Comparison of ENCODE assay signal across 21 cellular contexts in genomic region chr2:176685908-176686307, GRCh38.
"Had no signal": no experiment of that assay in that cellular context is flagged by ENCODE, and none has a peak within 500 bp of the region (broad histone marks: within the 10 kb centered on the region; RNA-seq: fewer than 3 reads in every experiment).

No MANE protein-coding gene starts in this region.

- H3K4me3 Mint-ChIP-seq: activated B cell treated with CpG ODN at 0.5 μM for 24 hours; activated CD8-positive, alpha-beta T cell treated with anti-CD3 and anti-CD28 coated beads, Interleukin-2, amount 10 ng/mL, durations not matched to agents 7 days and 5 days; activated naive CD8-positive, alpha-beta T cell treated with anti-CD3 and anti-CD28 coated beads for 36 hours; activated T-cell treated with anti-CD3 and anti-CD28 coated beads, Interleukin-2, amount 50 U/mL, for 72 hours; dendritic cell treated with granulocyte-macrophage colony-stimulating factor and Interleukin-4, amounts not matched to agents 40 ng/mL and 50 ng/mL, for 4 days; neural crest cell had no signal

- H3K4me1 ChIP-seq: psoas muscle, thyroid gland, vagina had no signal

- H3K4me1 Mint-ChIP-seq: activated B cell treated with CpG ODN at 0.5 μM for 24 hours; activated naive CD8-positive, alpha-beta T cell treated with anti-CD3 and anti-CD28 coated beads for 36 hours; neural crest cell had no signal

- ATAC-seq: activated CD8-positive, alpha-beta T cell treated with anti-CD3 and anti-CD28 coated beads, Interleukin-2, amount 10 ng/mL, durations not matched to agents 7 days and 5 days; activated T-cell treated with anti-CD3 and anti-CD28 coated beads, Interleukin-2, amount 50 U/mL, for 72 hours; left ventricle myocardium superior; psoas muscle had no signal

- H3K27ac Mint-ChIP-seq: activated B cell treated with CpG ODN at 0.5 μM for 24 hours; activated CD8-positive, alpha-beta T cell treated with anti-CD3 and anti-CD28 coated beads, Interleukin-2, amount 10 ng/mL, durations not matched to agents 7 days and 5 days; activated naive CD8-positive, alpha-beta T cell treated with anti-CD3 and anti-CD28 coated beads for 36 hours; activated T-cell treated with anti-CD3 and anti-CD28 coated beads, Interleukin-2, amount 50 U/mL, for 72 hours; dendritic cell treated with granulocyte-macrophage colony-stimulating factor and Interleukin-4, amounts not matched to agents 40 ng/mL and 50 ng/mL, for 4 days had no signal

- DNase-seq: activated B cell treated with CpG ODN at 0.5 μM for 24 hours; activated CD4-positive, alpha-beta T cell treated with anti-CD3 and anti-CD28 coated beads for 48 hours; activated CD8-positive, alpha-beta memory T cell treated with anti-CD3 and anti-CD28 coated beads, Interleukin-2, amount 50 U/mL, for 4 hours; activated CD8-positive, alpha-beta T cell treated with anti-CD3 and anti-CD28 coated beads, Interleukin-2, amount 10 ng/mL, durations not matched to agents 7 days and 5 days; activated gamma-delta T cell; activated naive CD8-positive, alpha-beta T cell treated with anti-CD3 and anti-CD28 coated beads for 36 hours; activated T-cell treated with anti-CD3 and anti-CD28 coated beads, Interleukin-2, amount 50 U/mL, for 72 hours; anterior cingulate cortex; brain microvascular endothelial cell; effector memory CD4-positive, alpha-beta T cell; left ventricle myocardium superior; mesendoderm; psoas muscle; sigmoid colon; stimulated activated CD4-positive, alpha-beta T cell treated with anti-CD3 and anti-CD28 coated beads, Interleukin-12 subunit alpha, Interleukin-12 subunit beta, amount 100 ng/mL, for 4 hours; stimulated activated CD4-positive, alpha-beta T cell treated with anti-CD3 and anti-CD28 coated beads, Interleukin-2, amount 100 ng/mL, for 24 hours; SW 1271; thyroid gland had no signal

- H3K27me3 ChIP-seq: brain microvascular endothelial cell, sigmoid colon, thyroid gland, vagina had no signal

- H3K9me3 ChIP-seq: psoas muscle, sigmoid colon, thyroid gland, vagina had no signal

- H3K9me3 Mint-ChIP-seq: activated B cell treated with CpG ODN at 0.5 μM for 24 hours; activated naive CD8-positive, alpha-beta T cell treated with anti-CD3 and anti-CD28 coated beads for 36 hours; activated T-cell treated with anti-CD3 and anti-CD28 coated beads, Interleukin-2, amount 50 U/mL, for 72 hours; dendritic cell treated with granulocyte-macrophage colony-stimulating factor and Interleukin-4, amounts not matched to agents 40 ng/mL and 50 ng/mL, for 4 days; neural crest cell had no signal

- H3K4me3 ChIP-seq: psoas muscle, sigmoid colon, thyroid gland, vagina had no signal

- H3K36me3 Mint-ChIP-seq: activated naive CD8-positive, alpha-beta T cell treated with anti-CD3 and anti-CD28 coated beads for 36 hours had no signal

- H3K27ac ChIP-seq: brain microvascular endothelial cell, psoas muscle, sigmoid colon, thyroid gland, vagina had no signal

- H3K36me3 ChIP-seq: brain microvascular endothelial cell, sigmoid colon, thyroid gland, vagina had no signal
